ENCODE assay signal across 9 cellular contexts in the genomic region with DNA sequence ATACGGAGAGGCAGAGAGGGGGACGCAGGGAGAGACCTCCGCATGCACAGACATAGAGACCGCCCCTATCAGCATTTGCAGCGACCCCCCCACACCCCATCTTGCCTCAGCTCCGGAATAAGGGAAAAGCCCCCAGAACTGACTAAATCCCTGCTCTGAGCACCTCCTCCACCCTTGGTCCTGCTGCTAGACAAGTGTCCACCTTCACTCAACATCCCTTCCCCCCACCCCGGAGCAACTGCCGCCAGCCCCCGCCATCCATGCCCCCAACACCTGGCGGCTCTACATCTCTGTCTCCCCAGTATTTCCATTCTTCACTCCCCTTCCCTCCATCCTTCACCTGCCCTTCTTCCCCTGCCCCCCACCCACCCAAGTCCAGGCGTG. TPM values are rescaled to one million over a fixed set of nuclear protein-coding genes. Genes with fewer than 3 reads are reported as not detected.
DNase-seq lines count a peak whose midpoint lies in the region; ATAC-seq, FAIRE-seq and TF ChIP-seq lines count a peak whose summit lies in the region.
"Had no signal": no experiment of that assay in that cellular context is flagged by ENCODE, and none has a peak within 500 bp of the region (broad histone marks: within the 10 kb centered on the region; RNA-seq: fewer than 3 reads in every experiment).

No MANE protein-coding gene starts in this region.

- CTCF ChIA-PET in HepG2 (lab: Yijun Ruan, JAX; ENCODE audit: low intra/inter-chr PET ratio, low total read pairs) = no interaction called here

- WGBS in HepG2 (ENCODE audit: low lambda C conversion rate) = 39% methylated on average over 6 of the region's 11 CpGs
- WGBS in right lobe of liver (ENCODE audit: insufficient coverage, low coverage, low lambda C conversion rate, missing lambda C conversion rate) = 14% methylated on average over 9 of the region's 11 CpGs
- 1 to 2% methylated on average over 11 of the region's 11 CpGs for WGBS in aorta, 2 donors

- H3K27me3 Mint-ChIP-seq in naive B cell = peaks cover 25 to 37% (median 37%) of the 10 kb centered on the region in 3 donors

- ATAC-seq in HepG2 (no peak), right lobe of liver (no peak), naive B cell (ENCODE audit: low read depth in 2 of 2) (peak in 1 of 2 donors; percentile 32), aorta (ENCODE audit: low FRiP score) (no peak), HG02981 (IDR thresholded peaks at IDR 0.05; ENCODE audit: unreplicated experiment) (no peak), GM18870 (IDR thresholded peaks at IDR 0.05; ENCODE audit: unreplicated experiment) (no peak)

- H3K4me2 ChIP-seq in HepG2 (ENCODE audit: low read depth, low read length) = peak overlapping the region; percentile 86

- H3K27ac Mint-ChIP-seq in naive B cell = peak overlapping the region in 3 of 6 donors; percentile 7 to 34 (median 15)

- H3K4me3 ChIP-seq in HepG2 (replicated peaks in 1 of 3; ENCODE audit: insufficient read depth in 1 of 3, low read depth in 2 of 3, low read length in 3 of 3) = peak overlapping the region; percentile 59 to 73 (median 60); a peak in 4 of 6 replicates
- no peak overlapping the region for H3K4me3 ChIP-seq in right lobe of liver
- peak overlapping the region; percentile 86 to 93 for H3K4me3 ChIP-seq in aorta (ENCODE audit: low read length in 2 of 2)

- BruUV-seq in HepG2 (replicated peaks; lab: Mats Ljungman, UMichigan) = no TSS peak

- POLR2A ChIA-PET in HepG2 (lab: Yijun Ruan, JAX) = interaction anchor here (1.5 kb wide), 1 partner anchor 30 kb away, joined by 7 read pairs; a partner anchor contains a TSS

- TF ChIP-seq EP300 in HepG2 (IDR thresholded peaks at IDR 0.05; ENCODE audit: low read depth in 2 of 2, low read length in 2 of 2) (no peak), HepG2 (CRISPR knock-in tag; IDR thresholded peaks at IDR 0.05; ENCODE audit: borderline replicate concordance) (no peak)

- peaks cover 0 to 2% (median 0%) of the 10 kb centered on the region in 7 donors for H3K9me3 Mint-ChIP-seq in naive B cell

- H3K4me3 Mint-ChIP-seq in naive B cell = peak overlapping the region in 6 of 8 donors; percentile 59 to 87 (median 72)

- no peaks in the 10 kb centered on the region for H3K79me2 ChIP-seq in HepG2 (ENCODE audit: insufficient read depth, low read length)

- H3K4me1 ChIP-seq in HepG2 (ENCODE audit: insufficient read depth, low read length) (peaks cover 28% of the 10 kb centered on the region), right lobe of liver (peaks cover 0 to 10% (median 0%) of the 10 kb centered on the region in 4 donors), aorta (ENCODE audit: control insufficient read depth in 1 of 2, insufficient read depth in 2 of 2, low read length in 2 of 2) (no peaks in the 10 kb centered on the region)

- H3K4me1 Mint-ChIP-seq in naive B cell = peaks cover 24 to 29% (median 26%) of the 10 kb centered on the region in 3 donors

- 0 out of 5 replicates have a peak, but pooled peaks cover 0 to 3% of the 10 kb centered on the region in 2 experiments for H3K27me3 ChIP-seq in HepG2 (ENCODE audit: control insufficient read depth in 1 of 2, insufficient read depth in 2 of 2, low read length in 2 of 2)
- no peaks in the 10 kb centered on the region for H3K27me3 ChIP-seq in right lobe of liver
- no peaks in the 10 kb centered on the region for H3K27me3 ChIP-seq in aorta (ENCODE audit: control insufficient read depth in 1 of 2, insufficient read depth in 2 of 2, low read length in 1 of 2)

- no peaks in the 10 kb centered on the region for H3K36me3 Mint-ChIP-seq in naive B cell

- peak overlapping the region; percentile 54 for H2AFZ ChIP-seq in HepG2 (ENCODE audit: low read length)

- intact Hi-C loops in HepG2 (cut with micrococcal nuclease; ENCODE audit: unreplicated experiment) (no loop called here), right lobe of liver (cut with DNase I) (no loop called here), aorta (cut with DNase I) (no loop called here)

- in situ Hi-C loops in HepG2 (cut with HindIII; ENCODE audit: extremely low pct_ligation_motif_present, low pct_unique_long_range_greater_than_20kb) = no loop called here

- no peak for FAIRE-seq in HepG2 (lab: Jason Lieb, UNC)

- no peak for TF ChIP-seq RAD21 in HepG2 (CRISPR knock-in tag; IDR thresholded peaks at IDR 0.05)

- TF ChIP-seq CTCF in HepG2 (CRISPR knock-in tag; IDR thresholded peaks at IDR 0.05) (no peak), right lobe of liver (IDR thresholded peaks at IDR 0.05) (no peak)

- no peak for DNase-seq in HepG2 (ENCODE audit: low spot score)
- no peak for DNase-seq in right lobe of liver
- peak in 1 of 61 donors; percentile 4 for DNase-seq in caudate nucleus (lab: John Stamatoyannopoulos, UW)
- no peak for DNase-seq in naive B cell
- no peak for DNase-seq in aorta
- no peak for DNase-seq in medulla oblongata (ENCODE audit: extremely low spot score)
- DNase-seq: GF-D8 had no signal

- no peaks in the 10 kb centered on the region for H3K9me3 ChIP-seq in HepG2 (ENCODE audit: low read length)
- no peaks in the 10 kb centered on the region for H3K9me3 ChIP-seq in right lobe of liver
- no peaks in the 10 kb centered on the region for H3K9me3 ChIP-seq in aorta (ENCODE audit: control insufficient read depth, low read length)

- H4K20me1 ChIP-seq in HepG2 (ENCODE audit: insufficient read depth, low read length) = no peaks in the 10 kb centered on the region

- TF ChIP-seq POLR2A in HepG2 (IDR thresholded peaks at IDR 0.05; ENCODE audit: insufficient read depth in 1 of 2, low read depth in 2 of 2, low read length in 2 of 2) (no peak), right lobe of liver (IDR thresholded peaks at IDR 0.05) (no peak)

- H3K27ac ChIP-seq in HepG2 (ENCODE audit: extremely low read length, insufficient read depth, low read length) = no peak overlapping the region
- no peak overlapping the region for H3K27ac ChIP-seq in right lobe of liver
- peak overlapping the region; percentile 26 for H3K27ac ChIP-seq in caudate nucleus (ENCODE audit: low read depth, low read length)
- peak overlapping the region in 1 of 2 donors; percentile 13 for H3K27ac ChIP-seq in aorta (ENCODE audit: low read depth in 1 of 2, low read length in 2 of 2)

- H3K9ac ChIP-seq in HepG2 (ENCODE audit: insufficient read depth, low read depth, low read length) = 0 out of 2 replicates have a peak overlapping the region, but pooled peaks have one; percentile 44

- H3K36me3 ChIP-seq in HepG2 (replicated peaks in 1 of 2; ENCODE audit: control insufficient read depth in 1 of 2, insufficient read depth in 2 of 2, low read length in 2 of 2) = no peaks in the 10 kb centered on the region; a peak in 1 of 5 replicates
- H3K36me3 ChIP-seq in right lobe of liver = no peaks in the 10 kb centered on the region
- peaks cover 0 to 2% of the 10 kb centered on the region in 2 donors for H3K36me3 ChIP-seq in aorta (ENCODE audit: control insufficient read depth in 1 of 2, insufficient read depth in 2 of 2, low read length in 1 of 2)

RNA-seq across cellular contexts. Expression of gene SV2A, which starts 0.7 kb away (rescaled TPM):
- total RNA-seq in HepG2 (2016; rRNA removed; fragmentation: Illumina TruSeq; extraction: Trizol) (0.45 and 0.84 TPM in 2 replicates), right lobe of liver (under 1 TPM; 0.12 to 0.50 (median 0.25) TPM), aorta (10 to 100 TPM; 16.9 to 20.5 TPM)
- total RNA-seq in HepG2 (2016; cell fraction: cytosol; rRNA removed; fragmentation: Illumina TruSeq; extraction: Trizol; ENCODE audit: low read depth) = 0.10 and 0.18 TPM in 2 replicates
- 0.55 and 0.89 TPM in 2 replicates for total RNA-seq in HepG2 (2016; cell fraction: insoluble cytoplasmic fraction; rRNA removed; fragmentation: Illumina TruSeq; extraction: Trizol)
- 0.22 and 0.34 TPM in 2 replicates for total RNA-seq in HepG2 (2016; cell fraction: membrane; rRNA removed; fragmentation: Illumina TruSeq; extraction: Trizol)
- 0.84 and 1.3 TPM in 2 replicates for total RNA-seq in HepG2 (2016; cell fraction: nucleus; rRNA removed; fragmentation: Illumina TruSeq; extraction: Trizol)
- polyA plus RNA-seq in HepG2 (2011; rRNA removed) (1.9 and 3.3 TPM in 2 replicates), naive B cell (ENCODE audit: low read depth in 6 of 6) (not detected), aorta (10 to 100 TPM in 1 of 2 donors, 1 to 10 TPM in 1; 4.3 to 13.0 TPM)
- polyA plus RNA-seq in HepG2 (2011; cell fraction: cytosol; rRNA removed) = 2.0 and 3.0 TPM in 2 replicates
- polyA plus RNA-seq in HepG2 (2011; cell fraction: nucleus; rRNA removed) = 3.7 and 5.5 TPM in 2 replicates
- 1.8 and 4.2 TPM in 2 replicates for polyA plus RNA-seq in HepG2 (2012)
- polyA plus RNA-seq in HepG2 (2016; cell fraction: cytosol; fragmentation: Illumina TruSeq; extraction: Trizol; ENCODE audit: low read depth) = 0.05 and 0.08 TPM in 2 replicates
- 0.45 and 0.50 TPM in 2 replicates for polyA plus RNA-seq in HepG2 (2016; cell fraction: insoluble cytoplasmic fraction; fragmentation: Illumina TruSeq; extraction: Trizol; ENCODE audit: low read depth)
- polyA plus RNA-seq in HepG2 (2016; cell fraction: membrane; fragmentation: Illumina TruSeq; extraction: Trizol; ENCODE audit: low read depth) = 0.13 and 0.18 TPM in 2 replicates
- 1.7 and 2.1 TPM in 2 replicates for polyA plus RNA-seq in HepG2 (2016; cell fraction: nucleus; fragmentation: Illumina TruSeq; extraction: Trizol; ENCODE audit: insufficient read depth, low read depth)
- 0.19 and 5.4 TPM in 2 replicates for polyA minus RNA-seq in HepG2 (2011; rRNA and poly(A)+ RNA removed; ENCODE audit: low replicate concordance)
- 1.5 and 1.9 TPM in 2 replicates for polyA minus RNA-seq in HepG2 (2011; cell fraction: cytosol; rRNA and poly(A)+ RNA removed)
- polyA minus RNA-seq in HepG2 (2011; cell fraction: nucleus; rRNA and poly(A)+ RNA removed) = 2.1 and 2.9 TPM in 2 replicates

RNA-seq across cellular contexts. Expression of gene SF3B4, which starts 10.7 kb away (rescaled TPM):
- 14.8 and 24.6 TPM in 2 replicates for total RNA-seq in HepG2 (2016; rRNA removed; fragmentation: Illumina TruSeq; extraction: Trizol)
- 3.4 and 4.9 TPM in 2 replicates for total RNA-seq in HepG2 (2016; cell fraction: cytosol; rRNA removed; fragmentation: Illumina TruSeq; extraction: Trizol; ENCODE audit: low read depth)
- total RNA-seq in HepG2 (2016; cell fraction: insoluble cytoplasmic fraction; rRNA removed; fragmentation: Illumina TruSeq; extraction: Trizol) = 11.6 and 24.9 TPM in 2 replicates
- total RNA-seq in HepG2 (2016; cell fraction: membrane; rRNA removed; fragmentation: Illumina TruSeq; extraction: Trizol) = 10.3 and 11.6 TPM in 2 replicates
- total RNA-seq in HepG2 (2016; cell fraction: nucleus; rRNA removed; fragmentation: Illumina TruSeq; extraction: Trizol) = 11.4 and 16.3 TPM in 2 replicates
- 13.8 and 14.6 TPM in 2 replicates for polyA plus RNA-seq in HepG2 (2011; rRNA removed)
- polyA plus RNA-seq in HepG2 (2011; cell fraction: cytosol; rRNA removed) = 9.1 and 10.1 TPM in 2 replicates
- polyA plus RNA-seq in HepG2 (2011; cell fraction: nucleus; rRNA removed) = 10.6 and 12.6 TPM in 2 replicates
- 36.2 and 39.4 TPM in 2 replicates for polyA plus RNA-seq in HepG2 (2012)
- 11.3 and 13.8 TPM in 2 replicates for polyA plus RNA-seq in HepG2 (2016; cell fraction: cytosol; fragmentation: Illumina TruSeq; extraction: Trizol; ENCODE audit: low read depth)
- 37.5 and 53.9 TPM in 2 replicates for polyA plus RNA-seq in HepG2 (2016; cell fraction: insoluble cytoplasmic fraction; fragmentation: Illumina TruSeq; extraction: Trizol; ENCODE audit: low read depth)
- 17.3 and 22.1 TPM in 2 replicates for polyA plus RNA-seq in HepG2 (2016; cell fraction: membrane; fragmentation: Illumina TruSeq; extraction: Trizol; ENCODE audit: low read depth)
- polyA plus RNA-seq in HepG2 (2016; cell fraction: nucleus; fragmentation: Illumina TruSeq; extraction: Trizol; ENCODE audit: insufficient read depth, low read depth) = 28.9 and 31.3 TPM in 2 replicates
- polyA minus RNA-seq in HepG2 (2011; rRNA and poly(A)+ RNA removed; ENCODE audit: low replicate concordance) = 14.9 and 44.2 TPM in 2 replicates
- 14.8 and 15.7 TPM in 2 replicates for polyA minus RNA-seq in HepG2 (2011; cell fraction: cytosol; rRNA and poly(A)+ RNA removed)
- polyA minus RNA-seq in HepG2 (2011; cell fraction: nucleus; rRNA and poly(A)+ RNA removed) = 12.9 and 16.2 TPM in 2 replicates
- 10 to 100 TPM in 5 of 6 experiments, 1 to 10 TPM in 1; 8.2 to 18.5 (median 12.2) TPM for total RNA-seq in right lobe of liver
- polyA plus RNA-seq in naive B cell (ENCODE audit: low read depth in 6 of 6) = 100 to 1,000 TPM in 2 of 6 donors, 10 to 100 TPM in 4; 78.6 to 115 (median 89.4) TPM
- total RNA-seq in aorta = 10 to 100 TPM; 37.3 to 42.6 TPM
- 10 to 100 TPM; 18.8 to 37.5 TPM for polyA plus RNA-seq in aorta

RNA-seq across cellular contexts. Expression of gene BOLA1, which starts 17.6 kb away (rescaled TPM):
- total RNA-seq in HepG2 (2016; rRNA removed; fragmentation: Illumina TruSeq; extraction: Trizol) (3.1 and 4.2 TPM in 2 replicates), right lobe of liver (10 to 100 TPM in 3 of 6 experiments, 1 to 10 TPM in 3; 8.4 to 23.7 (median 9.5) TPM), aorta (10 to 100 TPM in 1 of 2 donors, 1 to 10 TPM in 1; 8.7 to 14.0 TPM)
- 2.1 and 2.4 TPM in 2 replicates for total RNA-seq in HepG2 (2016; cell fraction: cytosol; rRNA removed; fragmentation: Illumina TruSeq; extraction: Trizol; ENCODE audit: low read depth)
- 3.6 and 3.9 TPM in 2 replicates for total RNA-seq in HepG2 (2016; cell fraction: insoluble cytoplasmic fraction; rRNA removed; fragmentation: Illumina TruSeq; extraction: Trizol)
- 2.0 and 2.7 TPM in 2 replicates for total RNA-seq in HepG2 (2016; cell fraction: membrane; rRNA removed; fragmentation: Illumina TruSeq; extraction: Trizol)
- total RNA-seq in HepG2 (2016; cell fraction: nucleus; rRNA removed; fragmentation: Illumina TruSeq; extraction: Trizol) = 3.2 and 3.5 TPM in 2 replicates
- polyA plus RNA-seq in HepG2 (2011; rRNA removed) (2.9 and 3.2 TPM in 2 replicates), naive B cell (ENCODE audit: low read depth in 6 of 6) (10 to 100 TPM; 19.2 to 37.0 (median 28.0) TPM), aorta (10 to 100 TPM; 22.3 to 26.6 TPM)
- 2.9 and 4.8 TPM in 2 replicates for polyA plus RNA-seq in HepG2 (2011; cell fraction: cytosol; rRNA removed)
- polyA plus RNA-seq in HepG2 (2011; cell fraction: nucleus; rRNA removed) = 8.1 and 8.9 TPM in 2 replicates
- 2.5 and 2.8 TPM in 2 replicates for polyA plus RNA-seq in HepG2 (2012)
- polyA plus RNA-seq in HepG2 (2016; cell fraction: cytosol; fragmentation: Illumina TruSeq; extraction: Trizol; ENCODE audit: low read depth) = 2.0 and 2.6 TPM in 2 replicates
- 3.3 and 5.4 TPM in 2 replicates for polyA plus RNA-seq in HepG2 (2016; cell fraction: insoluble cytoplasmic fraction; fragmentation: Illumina TruSeq; extraction: Trizol; ENCODE audit: low read depth)
- 2.5 and 2.8 TPM in 2 replicates for polyA plus RNA-seq in HepG2 (2016; cell fraction: membrane; fragmentation: Illumina TruSeq; extraction: Trizol; ENCODE audit: low read depth)
- polyA plus RNA-seq in HepG2 (2016; cell fraction: nucleus; fragmentation: Illumina TruSeq; extraction: Trizol; ENCODE audit: insufficient read depth, low read depth) = 4.8 TPM in 2 replicates
- 1.4 and 3.8 TPM in 2 replicates for polyA minus RNA-seq in HepG2 (2011; rRNA and poly(A)+ RNA removed; ENCODE audit: low replicate concordance)
- polyA minus RNA-seq in HepG2 (2011; cell fraction: cytosol; rRNA and poly(A)+ RNA removed) = 0.79 TPM in 1 of 2 replicates, not detected in the other
- 1.4 and 1.9 TPM in 2 replicates for polyA minus RNA-seq in HepG2 (2011; cell fraction: nucleus; rRNA and poly(A)+ RNA removed)

RNA-seq across cellular contexts. Expression of gene MTMR11, which starts 19.8 kb away (rescaled TPM):
- total RNA-seq in HepG2 (2016; rRNA removed; fragmentation: Illumina TruSeq; extraction: Trizol) (0.27 and 0.49 TPM in 2 replicates), right lobe of liver (1 to 10 TPM in 5 of 6 experiments, under 1 TPM in 1; 0.97 to 7.1 (median 3.6) TPM), aorta (10 to 100 TPM; 42.3 to 55.4 TPM)
- not detected in 2 replicates for total RNA-seq in HepG2 (2016; cell fraction: cytosol; rRNA removed; fragmentation: Illumina TruSeq; extraction: Trizol; ENCODE audit: low read depth)
- 0.48 and 0.61 TPM in 2 replicates for total RNA-seq in HepG2 (2016; cell fraction: insoluble cytoplasmic fraction; rRNA removed; fragmentation: Illumina TruSeq; extraction: Trizol)
- 0.09 and 0.28 TPM in 2 replicates for total RNA-seq in HepG2 (2016; cell fraction: membrane; rRNA removed; fragmentation: Illumina TruSeq; extraction: Trizol)
- total RNA-seq in HepG2 (2016; cell fraction: nucleus; rRNA removed; fragmentation: Illumina TruSeq; extraction: Trizol) = 0.65 and 0.72 TPM in 2 replicates
- polyA plus RNA-seq in HepG2 (2011; rRNA removed) (2.8 and 4.0 TPM in 2 replicates), naive B cell (ENCODE audit: low read depth in 6 of 6) (under 1 TPM in 1 of 6 donors, not detected in 5; 0.45 TPM), aorta (10 to 100 TPM; 19.3 to 59.1 TPM)
- 1.5 and 2.7 TPM in 2 replicates for polyA plus RNA-seq in HepG2 (2011; cell fraction: cytosol; rRNA removed)
- polyA plus RNA-seq in HepG2 (2011; cell fraction: nucleus; rRNA removed) = 10.8 and 17.5 TPM in 2 replicates
- 2.8 and 4.1 TPM in 2 replicates for polyA plus RNA-seq in HepG2 (2012)
- polyA plus RNA-seq in HepG2 (2016; cell fraction: cytosol; fragmentation: Illumina TruSeq; extraction: Trizol; ENCODE audit: low read depth) = 0.11 TPM in 1 of 2 replicates, not detected in the other
- polyA plus RNA-seq in HepG2 (2016; cell fraction: insoluble cytoplasmic fraction; fragmentation: Illumina TruSeq; extraction: Trizol; ENCODE audit: low read depth) = 0.31 and 0.47 TPM in 2 replicates
- polyA plus RNA-seq in HepG2 (2016; cell fraction: membrane; fragmentation: Illumina TruSeq; extraction: Trizol; ENCODE audit: low read depth) = 0.16 TPM in 1 of 2 replicates, not detected in the other
- polyA plus RNA-seq in HepG2 (2016; cell fraction: nucleus; fragmentation: Illumina TruSeq; extraction: Trizol; ENCODE audit: insufficient read depth, low read depth) = 1.5 and 2.0 TPM in 2 replicates
- polyA minus RNA-seq in HepG2 (2011; rRNA and poly(A)+ RNA removed; ENCODE audit: low replicate concordance) = 4.0 and 9.4 TPM in 2 replicates
- 0.89 and 1.3 TPM in 2 replicates for polyA minus RNA-seq in HepG2 (2011; cell fraction: cytosol; rRNA and poly(A)+ RNA removed)
- 5.4 and 10.2 TPM in 2 replicates for polyA minus RNA-seq in HepG2 (2011; cell fraction: nucleus; rRNA and poly(A)+ RNA removed)

Comparison
In these comparisons a context has a peak if more than half of its experiments do, and no peak if none do; other contexts are left out.
1. H3K4me3 ChIP-seq: peak in HepG2 (3 of 3) and aorta (2 of 2); none in right lobe of liver (0 of 3).
2. RNA of gene SV2A, which starts 0.7 kb away (total RNA-seq): 16.9 to 20.5 TPM in aorta; 0.10 to 1.3 TPM in HepG2 and 0.12 to 0.50 TPM in right lobe of liver; every median in the first group is over 4 times any median in the second.